Comparison of ENCODE assay signal across 9 cellular contexts in genomic region chr1:201686709-201687455, GRCh38.
DNase-seq lines count a peak whose midpoint lies in the region; ATAC-seq and TF ChIP-seq lines count a peak whose summit lies in the region.
"Had no signal": no experiment of that assay in that cellular context is flagged by ENCODE, and none has a peak within 500 bp of the region (broad histone marks: within the 10 kb centered on the region; RNA-seq: fewer than 3 reads in every experiment).

No MANE protein-coding gene starts in this region.

- H3K27me3 ChIP-seq in HL-60 (ENCODE audit: insufficient read depth, poor library complexity, severe bottlenecking): no peaks in the 10 kb centered on the region
- H3K27me3 ChIP-seq: breast epithelium had no signal

- no peak overlapping the region for H3K27ac ChIP-seq in HL-60 (replicated peaks)
- H3K27ac ChIP-seq: breast epithelium had no signal

- POLR2A ChIA-PET in activated CD4-positive, alpha-beta memory T cell treated with anti-CD3 and anti-CD28 coated beads, Interleukin-2, amount 10 ng/mL, durations not matched to agents 7 days and 5 days (lab: Charles Lee): no interaction called here

- H3K4me1 Mint-ChIP-seq in nephron: peaks cover 23% of the 10 kb centered on the region
- H3K4me1 Mint-ChIP-seq in activated CD4-positive, alpha-beta memory T cell treated with anti-CD3 and anti-CD28 coated beads, Interleukin-2, amount 10 ng/mL, durations not matched to agents 7 days and 5 days: no peaks in the 10 kb centered on the region

- H3K27ac Mint-ChIP-seq in nephron: peak overlapping the region in 2 of 3 experiments; percentile 28 to 87
- H3K27ac Mint-ChIP-seq in activated CD4-positive, alpha-beta memory T cell treated with anti-CD3 and anti-CD28 coated beads, Interleukin-2, amount 10 ng/mL, durations not matched to agents 7 days and 5 days: no peak overlapping the region

- DNase-seq in HL-60 (ENCODE audit: low read depth in 1 of 2, low spot score in 1 of 2): peak; percentile 13 to 50
- peak; percentile 54 to 86 for DNase-seq in NCI-H2081 (lab: John Stamatoyannopoulos, UW)
- DNase-seq in astrocyte of the hippocampus (ENCODE audit: low read depth, low spot score): peak; percentile 19
- no peak for DNase-seq in activated CD4-positive, alpha-beta memory T cell treated with anti-CD3 and anti-CD28 coated beads, Interleukin-2, amount 10 ng/mL, durations not matched to agents 7 days and 5 days
- no peak for DNase-seq in midbrain (lab: John Stamatoyannopoulos, UW)

- TF ChIP-seq CTCF in HL-60 (IDR thresholded peaks at IDR 0.05; ENCODE audit: insufficient read depth, low read length) (no peak), nephron (IDR thresholded peaks at IDR 0.05; ENCODE audit: unreplicated experiment in 3 of 3) (no peak)

- H3K4me3 ChIP-seq in HL-60 (replicated peaks; ENCODE audit: insufficient read depth, low read length): no peak overlapping the region
- H3K4me3 ChIP-seq: breast epithelium had no signal

- no peaks in the 10 kb centered on the region for H3K9me3 Mint-ChIP-seq in nephron
- peaks cover 4% of the 10 kb centered on the region for H3K9me3 Mint-ChIP-seq in activated CD4-positive, alpha-beta memory T cell treated with anti-CD3 and anti-CD28 coated beads, Interleukin-2, amount 10 ng/mL, durations not matched to agents 7 days and 5 days

- no peaks in the 10 kb centered on the region for H3K27me3 Mint-ChIP-seq in nephron (ENCODE audit: low read depth)
- peaks cover 9% of the 10 kb centered on the region for H3K27me3 Mint-ChIP-seq in activated CD4-positive, alpha-beta memory T cell treated with anti-CD3 and anti-CD28 coated beads, Interleukin-2, amount 10 ng/mL, durations not matched to agents 7 days and 5 days

- no peaks in the 10 kb centered on the region for H3K36me3 Mint-ChIP-seq in nephron (ENCODE audit: low read depth)
- no peaks in the 10 kb centered on the region for H3K36me3 Mint-ChIP-seq in activated CD4-positive, alpha-beta memory T cell treated with anti-CD3 and anti-CD28 coated beads, Interleukin-2, amount 10 ng/mL, durations not matched to agents 7 days and 5 days (ENCODE audit: low read depth)

- CTCF ChIA-PET in activated CD4-positive, alpha-beta memory T cell treated with anti-CD3 and anti-CD28 coated beads, Interleukin-2, amount 10 ng/mL, durations not matched to agents 7 days and 5 days (lab: Charles Lee): no interaction called here

- ATAC-seq in GM19455 (IDR thresholded peaks at IDR 0.05; ENCODE audit: unreplicated experiment): no peak
- no peak for ATAC-seq in HG03432 (IDR thresholded peaks at IDR 0.05; ENCODE audit: unreplicated experiment)

- H3K4me3 Mint-ChIP-seq in nephron: no peak overlapping the region
- no peak overlapping the region for H3K4me3 Mint-ChIP-seq in activated CD4-positive, alpha-beta memory T cell treated with anti-CD3 and anti-CD28 coated beads, Interleukin-2, amount 10 ng/mL, durations not matched to agents 7 days and 5 days

Comparison
In these comparisons a context has a peak if more than half of its experiments do, and no peak if none do; other contexts are left out.
1. DNase-seq: peak in HL-60 (2 of 2), NCI-H2081 (2 of 2) and astrocyte of the hippocampus (single experiment); none in activated CD4-positive, alpha-beta memory T cell treated with anti-CD3 and anti-CD28 coated beads, Interleukin-2, amount 10 ng/mL, durations not matched to agents 7 days and 5 days (single experiment) and midbrain (single experiment).